ENCODE assay signal across 14 cellular contexts in genomic region chr7:76983333-76983732, GRCh38. TPM values are rescaled to one million over a fixed set of nuclear protein-coding genes. Genes with fewer than 3 reads are reported as not detected.
"Had no signal": no experiment of that assay in that cellular context is flagged by ENCODE, and none has a peak within 500 bp of the region (broad histone marks: within the 10 kb centered on the region; RNA-seq: fewer than 3 reads in every experiment).

No MANE protein-coding gene starts in this region.

RNA-seq across cellular contexts. Expression of gene SPDYE17, which starts 48.8 kb away (rescaled TPM):
- total RNA-seq: activated B cell treated with CpG ODN at 0.5 μM for 24 hours; activated CD4-positive, alpha-beta memory T cell treated with anti-CD3 and anti-CD28 coated beads for 36 hours; activated CD4-positive, alpha-beta memory T cell treated with anti-CD3 and anti-CD28 coated beads, Interleukin-2, amount 10 ng/mL, durations not matched to agents 7 days and 5 days; activated CD4-positive, alpha-beta T cell treated with anti-CD3 and anti-CD28 coated beads for 36 hours; activated CD4-positive, alpha-beta T cell treated with anti-CD3 and anti-CD28 coated beads, Interleukin-2, amount 10 ng/mL, durations not matched to agents 7 days and 5 days; activated CD8-positive, alpha-beta memory T cell treated with anti-CD3 and anti-CD28 coated beads for 36 hours; activated CD8-positive, alpha-beta memory T cell treated with anti-CD3 and anti-CD28 coated beads, Interleukin-2, amount 10 ng/mL, durations not matched to agents 7 days and 5 days; activated CD8-positive, alpha-beta T cell treated with anti-CD3 and anti-CD28 coated beads for 36 hours; activated CD8-positive, alpha-beta T cell treated with anti-CD3 and anti-CD28 coated beads, Interleukin-2, amount 10 ng/mL, durations not matched to agents 7 days and 5 days; T-cell; T-helper 1 cell treated with Interleukin-12 subunit alpha and Interleukin-12 subunit beta and Interleukin-4 antibody, amounts not matched to agents 30 ng/mL and 1 ng/mL, for 36 hours; T-helper 17 cell; T-helper 2 cell treated with Interferon-gamma antibody and Interleukin-4, amounts not matched to agents 100 ng/mL and 5 ng/mL, for 36 hours; WTC11 had no signal
